ENCODE assay signal across 17 cellular contexts in genomic region chr2:58891828-58892366, GRCh38.
"Had no signal": no experiment of that assay in that cellular context is flagged by ENCODE, and none has a peak within 500 bp of the region (broad histone marks: within the 10 kb centered on the region; RNA-seq: fewer than 3 reads in every experiment).

No MANE protein-coding gene starts in this region.

- DNase-seq: cortex of kidney; dorsolateral prefrontal cortex; effector CD8-positive, alpha-beta T cell; foreskin melanocyte; heart left ventricle; hippocampal formation; mesendoderm; naive thymus-derived CD8-positive, alpha-beta T cell; posterior cingulate gyrus; sigmoid colon; stimulated activated CD4-positive, alpha-beta T cell treated with anti-CD3 and anti-CD28 coated beads, Interleukin-12 subunit alpha, Interleukin-12 subunit beta, amount 100 ng/mL, for 4 hours; stimulated activated naive CD4-positive, alpha-beta T cell; stomach; substantia nigra; trophoblast cell had no signal

- H3K9me3 ChIP-seq: heart left ventricle, neutrophil, sigmoid colon, stomach had no signal

- H3K36me3 ChIP-seq: heart left ventricle, neutrophil, sigmoid colon, stomach had no signal

- H3K27ac ChIP-seq: dorsolateral prefrontal cortex, heart left ventricle, neutrophil, sigmoid colon, skin epidermis, stomach had no signal

- H3K27me3 ChIP-seq: heart left ventricle, neutrophil, sigmoid colon, stomach had no signal

- ATAC-seq: heart left ventricle; naive thymus-derived CD8-positive, alpha-beta T cell had no signal

- H3K4me3 ChIP-seq: dorsolateral prefrontal cortex, heart left ventricle, sigmoid colon, skin epidermis, stomach had no signal

- H3K4me1 ChIP-seq: sigmoid colon, stomach had no signal
